ENCODE assay signal across 8 cellular contexts in genomic region chr7:47254081-47255006, GRCh38.
DNase-seq lines count a peak whose midpoint lies in the region; ATAC-seq and TF ChIP-seq lines count a peak whose summit lies in the region.

No MANE protein-coding gene starts in this region.

- H3K36me3 Mint-ChIP-seq in CD4-positive, CD25-positive, alpha-beta regulatory T cell, result no peaks in the 10 kb centered on the region
- H3K36me3 Mint-ChIP-seq in activated naive CD4-positive, alpha-beta T cell treated with anti-CD3 and anti-CD28 coated beads, Interleukin-2, amount 10 ng/mL, durations not matched to agents 7 days and 5 days, result no peaks in the 10 kb centered on the region

- H3K27ac ChIP-seq in CD4-positive, CD25-positive, alpha-beta regulatory T cell (ENCODE audit: insufficient read depth, low read length, poor library complexity, severe bottlenecking), result no peak overlapping the region
- H3K27ac ChIP-seq in neutrophil (no peak overlapping the region), tibial nerve (peak overlapping the region; percentile 85 to 91 (median 88))

- peak overlapping the region; percentile 77 for H3K9ac ChIP-seq in NT2/D1 (ENCODE audit: insufficient read length, low read depth)

- H3K4me1 Mint-ChIP-seq in CD4-positive, CD25-positive, alpha-beta regulatory T cell, result peaks cover 0 to 6% (median 1%) of the 10 kb centered on the region in 4 donors
- H3K4me1 Mint-ChIP-seq in activated naive CD4-positive, alpha-beta T cell treated with anti-CD3 and anti-CD28 coated beads, Interleukin-2, amount 10 ng/mL, durations not matched to agents 7 days and 5 days, result peaks cover 6% of the 10 kb centered on the region

- peak in 1 of 2 donors; percentile 57 for TF ChIP-seq EP300 in tibial nerve (IDR thresholded peaks at IDR 0.05)

- WGBS in tibial nerve, 2 donors, result 5 to 7% methylated on average over 44 to 59 of the region's 66 CpGs

- CTCF ChIA-PET in activated naive CD4-positive, alpha-beta T cell treated with anti-CD3 and anti-CD28 coated beads, Interleukin-2, amount 10 ng/mL, durations not matched to agents 7 days and 5 days (lab: Charles Lee), result interaction anchor here (0.8 to 2.7 kb wide), 7 partner anchors 10 to 1332 kb away, joined by 3 to 10 read pairs (median 3); no protein-coding TSS in a partner anchor

- peak; percentile 80 for TF ChIP-seq CTCF in neutrophil (IDR thresholded peaks at IDR 0.05)
- peak; percentile 98 to 99 (median 99) for TF ChIP-seq CTCF in tibial nerve (IDR thresholded peaks at IDR 0.05)

- peak in 1 of 2 donors; percentile 39 for TF ChIP-seq POLR2A in tibial nerve (IDR thresholded peaks at IDR 0.05)

- H3K9me3 Mint-ChIP-seq in CD4-positive, CD25-positive, alpha-beta regulatory T cell, result peaks cover 0 to 4% (median 0%) of the 10 kb centered on the region in 7 donors
- no peaks in the 10 kb centered on the region for H3K9me3 Mint-ChIP-seq in activated naive CD4-positive, alpha-beta T cell treated with anti-CD3 and anti-CD28 coated beads, Interleukin-2, amount 10 ng/mL, durations not matched to agents 7 days and 5 days

- no peak overlapping the region for H3K4me3 Mint-ChIP-seq in CD4-positive, CD25-positive, alpha-beta regulatory T cell
- H3K4me3 Mint-ChIP-seq in activated naive CD4-positive, alpha-beta T cell treated with anti-CD3 and anti-CD28 coated beads, Interleukin-2, amount 10 ng/mL, durations not matched to agents 7 days and 5 days, result peak overlapping the region; percentile 43

- H3K4me1 ChIP-seq in CD4-positive, CD25-positive, alpha-beta regulatory T cell (ENCODE audit: control insufficient read depth, insufficient read depth, low read length, poor library complexity, severe bottlenecking), result peaks cover 10% of the 10 kb centered on the region
- H3K4me1 ChIP-seq in NT2/D1 (ENCODE audit: insufficient read depth, insufficient read length), result no peaks in the 10 kb centered on the region
- H3K4me1 ChIP-seq in neutrophil (ENCODE audit: control insufficient read depth in 1 of 2, insufficient read depth in 1 of 2, low read depth in 1 of 2, low read length in 1 of 2), result peaks cover 8 to 13% of the 10 kb centered on the region in 2 experiments
- H3K4me1 ChIP-seq in tibial nerve, result peaks cover 0 to 34% (median 14%) of the 10 kb centered on the region in 4 donors

- no peaks in the 10 kb centered on the region for H3K27me3 ChIP-seq in CD4-positive, CD25-positive, alpha-beta regulatory T cell (ENCODE audit: control insufficient read depth, insufficient read depth, low read length)
- H3K27me3 ChIP-seq in NT2/D1 (ENCODE audit: insufficient read depth, insufficient read length) (peaks cover 20% of the 10 kb centered on the region), neutrophil (peaks cover 18% of the 10 kb centered on the region), tibial nerve (no peaks in the 10 kb centered on the region)

- peak; percentile 52 to 66 for ATAC-seq in CD4-positive, CD25-positive, alpha-beta regulatory T cell (ENCODE audit: low read depth in 2 of 2)
- ATAC-seq in HG03342 (IDR thresholded peaks at IDR 0.05; ENCODE audit: unreplicated experiment), result peak; percentile 84

- no peak overlapping the region for H3K27ac Mint-ChIP-seq in CD4-positive, CD25-positive, alpha-beta regulatory T cell
- no peak overlapping the region for H3K27ac Mint-ChIP-seq in activated naive CD4-positive, alpha-beta T cell treated with anti-CD3 and anti-CD28 coated beads, Interleukin-2, amount 10 ng/mL, durations not matched to agents 7 days and 5 days

- H3K9me3 ChIP-seq in CD4-positive, CD25-positive, alpha-beta regulatory T cell (ENCODE audit: control insufficient read depth in 2 of 2, low read length in 2 of 2), result no peaks in the 10 kb centered on the region
- H3K9me3 ChIP-seq in NT2/D1 (ENCODE audit: insufficient read depth, low read length) (no peaks in the 10 kb centered on the region), neutrophil (no peaks in the 10 kb centered on the region), tibial nerve (no peaks in the 10 kb centered on the region)

- peak in 2 of 3 donors; percentile 2 to 21 for DNase-seq in CD4-positive, CD25-positive, alpha-beta regulatory T cell
- DNase-seq in GM19238 (ENCODE audit: insufficient read length, low spot score) (peak; percentile 75), NT2/D1 (ENCODE audit: low read depth, low spot score) (peak; percentile 67), globus pallidus (ENCODE audit: low spot score) (peak; percentile 25), tibial nerve (ENCODE audit: low spot score in 2 of 2) (peak; percentile 73 to 75)
- DNase-seq in activated naive CD4-positive, alpha-beta T cell treated with anti-CD3 and anti-CD28 coated beads, Interleukin-2, amount 10 ng/mL, durations not matched to agents 7 days and 5 days, result peak; percentile 61

- no peaks in the 10 kb centered on the region for H3K36me3 ChIP-seq in CD4-positive, CD25-positive, alpha-beta regulatory T cell (ENCODE audit: control insufficient read depth, insufficient read depth, low read length)
- H3K36me3 ChIP-seq in NT2/D1 (ENCODE audit: insufficient read depth, insufficient read length, low read length) (no peaks in the 10 kb centered on the region), neutrophil (no peaks in the 10 kb centered on the region), tibial nerve (no peaks in the 10 kb centered on the region)

- H3K27me3 Mint-ChIP-seq in CD4-positive, CD25-positive, alpha-beta regulatory T cell, result peaks cover 30% of the 10 kb centered on the region
- peaks cover 27% of the 10 kb centered on the region for H3K27me3 Mint-ChIP-seq in activated naive CD4-positive, alpha-beta T cell treated with anti-CD3 and anti-CD28 coated beads, Interleukin-2, amount 10 ng/mL, durations not matched to agents 7 days and 5 days

- no peak overlapping the region for H3K4me3 ChIP-seq in CD4-positive, CD25-positive, alpha-beta regulatory T cell (ENCODE audit: low read depth, low read length)
- H3K4me3 ChIP-seq in NT2/D1 (ENCODE audit: insufficient read length, low read depth) (peak overlapping the region; percentile 61), neutrophil (ENCODE audit: low read depth in 1 of 2, low read length in 1 of 2) (peak overlapping the region; percentile 22 to 55), tibial nerve (peak overlapping the region; percentile 35 to 64 (median 60))

Comparison
In these comparisons a context has a peak if more than half of its experiments do, and no peak if none do; other contexts are left out.
1. DNase-seq: peak in every context shown above with its lines; median percentile 75 in GM19238; 74 in tibial nerve; 67 in NT2/D1; 61 in activated naive CD4-positive, alpha-beta T cell treated with anti-CD3 and anti-CD28 coated beads, Interleukin-2, amount 10 ng/mL, durations not matched to agents 7 days and 5 days; 25 in globus pallidus; 12 in CD4-positive, CD25-positive, alpha-beta regulatory T cell.
2. H3K27ac ChIP-seq: peak in tibial nerve (4 of 4); none in CD4-positive, CD25-positive, alpha-beta regulatory T cell (single experiment) and neutrophil (single experiment).